Comparison of ENCODE assay signal across 8 cellular contexts in the genomic region with DNA sequence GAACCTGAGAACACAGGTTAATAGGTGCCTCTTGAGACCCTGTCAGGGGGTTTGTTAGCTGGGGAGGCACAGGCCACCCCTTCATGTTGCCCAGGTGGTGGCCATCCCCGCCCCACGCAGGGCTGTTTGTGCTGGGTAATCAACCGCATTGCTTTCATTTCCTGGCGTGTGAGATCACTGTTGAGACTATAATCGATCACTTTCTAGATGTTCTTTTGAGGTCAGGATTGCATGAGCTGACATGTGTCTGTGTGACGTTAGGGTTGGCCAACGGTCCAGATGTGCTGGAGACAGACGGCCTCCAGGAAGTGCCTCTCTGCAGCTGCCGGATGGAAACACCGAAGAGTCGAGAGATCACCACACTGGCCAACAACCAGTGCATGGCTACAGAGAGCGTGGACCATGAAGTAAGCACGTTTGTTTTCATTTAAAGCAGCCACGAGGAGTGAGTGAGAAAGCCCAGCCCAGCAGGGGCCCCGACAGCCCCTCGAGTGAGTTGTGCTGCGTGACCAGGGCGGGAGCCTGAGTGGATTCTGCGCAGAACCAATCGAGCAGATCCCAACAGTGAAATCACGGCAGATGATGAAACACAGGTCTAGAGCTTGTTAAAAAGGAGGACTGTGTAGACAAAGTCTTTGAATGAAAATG.
DNase-seq lines count a peak whose midpoint lies in the region; ATAC-seq and TF ChIP-seq lines count a peak whose summit lies in the region.

No MANE protein-coding gene starts in this region.

- TF ChIP-seq POLR2A in heart left ventricle (IDR thresholded peaks at IDR 0.05) (no peak), transverse colon (IDR thresholded peaks at IDR 0.05) (no peak)

- TF ChIP-seq CTCF in heart left ventricle (IDR thresholded peaks at IDR 0.05): no peak
- TF ChIP-seq CTCF in transverse colon (IDR thresholded peaks at IDR 0.05): no peak
- TF ChIP-seq CTCF in brain microvascular endothelial cell (IDR thresholded peaks at IDR 0.05; ENCODE audit: low read depth, low read length, missing control alignments): no peak

- no peaks in the 10 kb centered on the region for H3K9me3 Mint-ChIP-seq in activated T-helper 17 cell treated with anti-CD3 and anti-CD28 coated beads, Interleukin-2, amount 50 U/mL, for 72 hours

- DNase-seq in heart left ventricle: peak in 1 of 5 donors; percentile 56
- DNase-seq in cardiac septum (ENCODE audit: low spot score): no peak
- peak; percentile 72 for DNase-seq in transverse colon
- DNase-seq in MG63: no peak
- DNase-seq in glomerular visceral epithelial cell (ENCODE audit: extremely low spot score): no peak
- DNase-seq in brain microvascular endothelial cell: no peak

- H3K9me3 ChIP-seq in heart left ventricle (no peaks in the 10 kb centered on the region), transverse colon (no peaks in the 10 kb centered on the region), MG63 (no peaks in the 10 kb centered on the region)

- WGBS in heart left ventricle, 4 donors: 83 to 84% (median 84%) methylated on average over 21 of the region's 21 CpGs
- WGBS in transverse colon (ENCODE audit: low coverage in 1 of 2), 2 donors: 80% methylated on average over 2 to 21 of the region's 21 CpGs

- TF ChIP-seq EP300 in transverse colon (IDR thresholded peaks at IDR 0.05; ENCODE audit: low read depth): no peak

- peak overlapping the region; percentile 73 for H3K4me3 Mint-ChIP-seq in activated T-helper 17 cell treated with anti-CD3 and anti-CD28 coated beads, Interleukin-2, amount 50 U/mL, for 72 hours

- peaks cover 92% of the 10 kb centered on the region for H3K36me3 Mint-ChIP-seq in activated T-helper 17 cell treated with anti-CD3 and anti-CD28 coated beads, Interleukin-2, amount 50 U/mL, for 72 hours (ENCODE audit: low read depth)

- H3K27me3 Mint-ChIP-seq in activated T-helper 17 cell treated with anti-CD3 and anti-CD28 coated beads, Interleukin-2, amount 50 U/mL, for 72 hours: no peaks in the 10 kb centered on the region

- in situ Hi-C loops in transverse colon (cut with MboI; ENCODE audit: low pct_ligation_motif_present in 1 of 4, low pct_unique_long_range_greater_than_20kb in 1 of 4, low sequenced_read_pairs in 3 of 4): no loop called here
- in situ Hi-C loops in brain microvascular endothelial cell (cut with HindIII; ENCODE audit: low pct_ligation_motif_present, low sequenced_read_pairs): no loop called here

- intact Hi-C loops in heart left ventricle (cut with DNase I) (loop anchor here in 1 of 10 donors (10.0 kb wide), 1 partner anchor 88 kb away; no protein-coding TSS in a partner anchor), cardiac septum (cut with DNase I) (no loop called here), transverse colon (cut with DNase I; ENCODE audit: low total_unique reads) (no loop called here)

- no peaks in the 10 kb centered on the region for H3K27me3 ChIP-seq in heart left ventricle
- no peaks in the 10 kb centered on the region for H3K27me3 ChIP-seq in transverse colon
- H3K27me3 ChIP-seq in MG63: no peaks in the 10 kb centered on the region
- no peaks in the 10 kb centered on the region for H3K27me3 ChIP-seq in brain microvascular endothelial cell (replicated peaks)

- H3K27ac ChIP-seq in heart left ventricle (peak overlapping the region in 1 of 12 donors; percentile 23), transverse colon (peak overlapping the region in 2 of 4 donors; percentile 16 to 60), brain microvascular endothelial cell (no peak overlapping the region)

- ATAC-seq in heart left ventricle (peak in 3 of 4 donors; percentile 33 to 63 (median 57)), HG02642 (IDR thresholded peaks at IDR 0.05; ENCODE audit: poor library complexity, unreplicated experiment) (peak; percentile 57)
- ATAC-seq in activated T-helper 17 cell treated with anti-CD3 and anti-CD28 coated beads, Interleukin-2, amount 50 U/mL, for 72 hours (replicated peaks): peak; percentile 51

- H3K4me1 ChIP-seq in heart left ventricle (peaks cover 0 to 16% (median 0%) of the 10 kb centered on the region in 12 donors), transverse colon (no peaks in the 10 kb centered on the region)

- H3K4me3 ChIP-seq in heart left ventricle (no peak overlapping the region), transverse colon (no peak overlapping the region), MG63 (no peak overlapping the region), brain microvascular endothelial cell (ENCODE audit: low read depth, low read length) (no peak overlapping the region)

- peak overlapping the region; percentile 91 for H3K27ac Mint-ChIP-seq in activated T-helper 17 cell treated with anti-CD3 and anti-CD28 coated beads, Interleukin-2, amount 50 U/mL, for 72 hours

- H3K4me1 Mint-ChIP-seq in activated T-helper 17 cell treated with anti-CD3 and anti-CD28 coated beads, Interleukin-2, amount 50 U/mL, for 72 hours: peaks cover 40% of the 10 kb centered on the region

- H3K36me3 ChIP-seq in heart left ventricle: peaks cover 0 to 83% (median 71%) of the 10 kb centered on the region in 9 donors
- H3K36me3 ChIP-seq in transverse colon: peaks cover 0 to 35% (median 12%) of the 10 kb centered on the region in 4 donors
- H3K36me3 ChIP-seq in MG63: peaks cover 25% of the 10 kb centered on the region
- peaks cover 28% of the 10 kb centered on the region for H3K36me3 ChIP-seq in brain microvascular endothelial cell (replicated peaks)
